Comparison of ENCODE assay signal across 1 cellular context in genomic region chr12:71552728-71553501, GRCh38.
TF ChIP-seq lines count a peak whose summit lies in the region.

No MANE protein-coding gene starts in this region.

TF ChIP-seq in HepG2, 621 proteins besides CTCF, POLR2A, EP300 and RAD21 (continued from another document):
- TF ChIP-seq HNF1A (IDR thresholded peaks at IDR 0.05; ENCODE audit: low read depth) (peak; percentile 56), HNF1A (CRISPR knock-in tag; IDR thresholded peaks at IDR 0.05; ENCODE audit: borderline replicate concordance) (peak; percentile 91), PAXIP1 (CRISPR knock-in tag; conservative IDR thresholded peaks at IDR 0.05) (peak; percentile 94)
TF ChIP-seq in HepG2: peak in this region for 184.
